In the genomic region with DNA sequence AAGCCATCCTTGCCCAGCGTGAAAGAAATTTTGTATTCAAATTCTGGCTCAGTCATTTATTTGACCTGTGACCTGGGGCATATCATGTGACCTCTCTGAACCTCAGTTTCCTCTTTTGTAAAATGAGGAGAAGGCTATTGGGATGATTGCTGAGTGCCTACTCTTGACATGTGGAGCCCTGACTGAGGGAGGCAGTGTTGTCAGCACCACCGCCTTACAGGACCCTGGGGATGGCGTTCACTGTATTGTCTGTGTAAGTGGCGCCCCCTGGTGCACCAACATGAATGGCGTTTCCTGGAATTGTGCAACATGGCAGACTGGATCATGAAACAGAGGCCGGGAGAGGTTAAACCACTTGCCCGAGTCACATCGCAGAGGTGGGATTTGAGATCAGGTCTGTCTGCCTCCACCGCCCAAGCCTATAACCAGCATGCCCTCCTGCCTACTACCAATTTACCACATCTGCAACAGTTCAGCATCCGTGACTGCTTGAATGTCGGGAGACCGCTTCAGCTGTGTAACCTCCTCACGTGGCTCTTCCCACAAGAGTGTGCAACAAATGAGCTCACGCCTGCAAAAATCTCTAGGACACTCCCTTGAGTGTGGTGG, we compare ENCODE assay signal across 1 cellular context.
A peak's percentile ranks its signal among the peaks of the same experiment; 100 is the strongest.
TF ChIP-seq lines count a peak whose summit lies in the region.

No MANE protein-coding gene starts in this region.

TF ChIP-seq in HCT116, 20 proteins besides CTCF, POLR2A, EP300 and RAD21 (continued from another document):
- TF ChIP-seq REST (IDR thresholded peaks at IDR 0.05; ENCODE audit: low read depth) (no peak), TCF7L2 (IDR thresholded peaks at IDR 0.05; ENCODE audit: borderline replicate concordance, extremely low read depth, insufficient read depth, insufficient read length) (peak; percentile 14)
TF ChIP-seq in HCT116: peak in this region for 4.
